Comparison of ENCODE assay signal across 1 cellular context in the genomic region with DNA sequence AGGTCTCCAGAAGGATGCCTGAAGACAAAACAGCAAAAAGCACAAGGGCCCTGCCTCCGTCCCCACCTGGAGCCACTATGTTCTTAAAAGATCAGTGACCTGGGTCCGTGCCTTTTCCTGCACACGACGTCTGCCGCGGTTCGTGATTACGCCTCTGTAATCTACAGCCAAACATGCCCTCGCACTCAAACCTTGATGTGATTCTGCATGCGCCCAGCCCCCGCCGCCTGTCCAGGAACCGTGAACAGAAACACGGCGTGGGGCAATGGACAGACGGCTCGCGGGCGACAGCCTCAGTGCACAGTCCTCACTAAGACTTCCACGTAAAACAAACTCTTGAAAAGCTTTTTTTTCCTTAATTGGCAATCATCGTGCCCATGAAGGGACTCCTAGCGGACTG.
TF ChIP-seq lines count a peak whose summit lies in the region.

No MANE protein-coding gene starts in this region.

TF ChIP-seq in HepG2, 621 proteins besides CTCF, POLR2A, EP300 and RAD21:
- TF ChIP-seq RORA (CRISPR knock-in tag; IDR thresholded peaks at IDR 0.05) (no peak), ZNF639 (CRISPR knock-in tag; conservative IDR thresholded peaks at IDR 0.05) (no peak), EED (CRISPR knock-in tag; IDR thresholded peaks at IDR 0.05) (no peak)
